8 cellular contexts compared by ENCODE assay signal in genomic region chr3:196287405-196288140, GRCh38. TPM values are rescaled to one million over a fixed set of nuclear protein-coding genes. Genes with fewer than 3 reads are reported as not detected.
DNase-seq lines count a peak whose midpoint lies in the region; ATAC-seq and TF ChIP-seq lines count a peak whose summit lies in the region.

Gene PCYT1A, minus strand, starts transcription at chr3:196287726. Its CDS starts 17,195 bp downstream, at chr3:196270531.

- H4K20me1 ChIP-seq in PC-3 (ENCODE audit: low read length), result peaks cover 9% of the 10 kb centered on the region; the same call in 1 of the 2 replicates

- no peak for TF ChIP-seq CTCF in PC-3 (conservative IDR thresholded peaks at IDR 0.05; ENCODE audit: low read depth, low read length)
- no peak for TF ChIP-seq CTCF in epithelial cell of proximal tubule (conservative IDR thresholded peaks at IDR 0.05; ENCODE audit: low read depth, low read length)
- no peak for TF ChIP-seq CTCF in mucosa of descending colon (IDR thresholded peaks at IDR 0.05)

- H3F3A ChIP-seq in PC-3 (ENCODE audit: low read length, unreplicated experiment), result no peaks in the 10 kb centered on the region

- peak within 1 kb of the TSS; percentile 90 for H3K4me3 ChIP-seq in PC-3 (ENCODE audit: low read length)
- H3K4me3 ChIP-seq in epithelial cell of proximal tubule (ENCODE audit: low read depth, low read length), result peak within 1 kb of the TSS; percentile 85
- peak within 1 kb of the TSS; percentile 76 for H3K4me3 ChIP-seq in mucosa of descending colon

- H3K36me3 Mint-ChIP-seq in IgD-negative memory B cell, result peaks cover 3% of the 10 kb centered on the region

- H3K9me3 ChIP-seq in PC-3 (ENCODE audit: low read length) (no peaks in the 10 kb centered on the region), mucosa of descending colon (no peaks in the 10 kb centered on the region)

- peak within 1 kb of the TSS; percentile 98 for H3K9ac ChIP-seq in PC-3 (ENCODE audit: low read length)

- H3K9me2 ChIP-seq in PC-3 (replicated peaks; ENCODE audit: low read length), result no peaks in the 10 kb centered on the region

- no peaks in the 10 kb centered on the region for H3K27me3 Mint-ChIP-seq in IgD-negative memory B cell

- CTCF ChIA-PET in PC-3 (lab: Charles Lee), result interaction anchor here (0.6 kb wide), 1 partner anchor 86 kb away, joined by 3 read pairs; no protein-coding TSS in a partner anchor

- intact Hi-C loops in PC-3 (cut with micrococcal nuclease) (loop anchor here (1.0 kb wide), 1 partner anchor 17 kb away; no protein-coding TSS in a partner anchor), mucosa of descending colon (cut with DNase I, micrococcal nuclease) (no loop called here)

- H3K27ac Mint-ChIP-seq in IgD-negative memory B cell, result peak within 1 kb of the TSS; percentile 99 to 100 (median 100)

- ATAC-seq in GM21528 (IDR thresholded peaks at IDR 0.05; ENCODE audit: low FRiP score, unreplicated experiment), result peak; percentile 81
- ATAC-seq in PC-3, result peak; percentile 92
- peak; percentile 98 for ATAC-seq in mucosa of descending colon

- H3K4me3 Mint-ChIP-seq in IgD-negative memory B cell, result peak within 1 kb of the TSS; percentile 100

- H3K4me1 Mint-ChIP-seq in IgD-negative memory B cell, result peaks cover 37 to 54% (median 49%) of the 10 kb centered on the region in 3 donors

- DNase-seq in D341Med (ENCODE audit: low spot score) (peak; percentile 92), PC-3 (peak; percentile 96), epithelial cell of proximal tubule (ENCODE audit: low read depth) (peak; percentile 69), mucosa of descending colon (peak; percentile 90 to 94 (median 93))
- DNase-seq in activated T-cell treated with anti-CD3 and anti-CD28 coated beads, Interleukin-2, amount 50 U/mL, for 1 hour, result peak; percentile 73
- peak; percentile 47 to 53 for DNase-seq in stimulated activated CD8-positive, alpha-beta memory T cell treated with anti-CD3 and anti-CD28 coated beads, Interleukin-4, amount 100 ng/mL, for 1 hour (ENCODE audit: low read depth in 2 of 2, low spot score in 1 of 2)

- H3K36me3 ChIP-seq in PC-3 (ENCODE audit: low read depth, low read length) (no peaks in the 10 kb centered on the region), mucosa of descending colon (ENCODE audit: low read depth) (no peaks in the 10 kb centered on the region)

- peak within 1 kb of the TSS; percentile 75 for H2AFZ ChIP-seq in PC-3 (ENCODE audit: low read length)

- H3K4me1 ChIP-seq in PC-3 (ENCODE audit: insufficient read depth, low read length) (peaks cover 19% of the 10 kb centered on the region), mucosa of descending colon (ENCODE audit: low read depth) (peaks cover 24% of the 10 kb centered on the region)

- BruUV-seq in PC-3 (replicated peaks; lab: Mats Ljungman, UMichigan), result no TSS peak

- H3K27me3 ChIP-seq in PC-3 (ENCODE audit: low read length), result no peaks in the 10 kb centered on the region

- H3K79me2 ChIP-seq in PC-3 (ENCODE audit: low read length), result peaks cover 59% of the 10 kb centered on the region

- H3K4me2 ChIP-seq in PC-3 (ENCODE audit: low read length), result peak within 1 kb of the TSS; percentile 85

- POLR2A ChIA-PET in PC-3 (lab: Charles Lee; ENCODE audit: unreplicated experiment), result interaction anchor here (0.5 to 0.6 kb wide), 2 partner anchors 16 to 285 kb away, joined by 4 to 5 read pairs; no protein-coding TSS in a partner anchor

- H3K9me3 Mint-ChIP-seq in IgD-negative memory B cell, result no peaks in the 10 kb centered on the region

- H3K27ac ChIP-seq in PC-3 (ENCODE audit: low read length), result peak within 1 kb of the TSS; percentile 87

RNA-seq across cellular contexts. Expression of gene PCYT1A, which starts in this region (rescaled TPM):
- polyA plus RNA-seq in IgD-negative memory B cell, result 22.2 TPM
- 46.9 and 63.8 TPM in 2 replicates for total RNA-seq in PC-3 (2014; rRNA removed)
- 21.6 and 33.5 TPM in 2 replicates for total RNA-seq in epithelial cell of proximal tubule
- total RNA-seq in mucosa of descending colon, result 10 to 100 TPM; 60.2 to 65.2 (median 60.4) TPM

Comparison
In these comparisons a context has a peak if more than half of its experiments do, and no peak if none do; other contexts are left out.
1. Peak in every context shown above with its lines: DNase-seq, ATAC-seq, H3K4me3 ChIP-seq and H3K27ac ChIP-seq.